In genomic region chr7:128867241-128867640, GRCh38 we compare ENCODE assay signal across 18 cellular contexts. TPM values are rescaled to one million over a fixed set of nuclear protein-coding genes. Genes with fewer than 3 reads are reported as not detected.
"Had no signal": no experiment of that assay in that cellular context is flagged by ENCODE, and none has a peak within 500 bp of the region (broad histone marks: within the 10 kb centered on the region; RNA-seq: fewer than 3 reads in every experiment).

No MANE protein-coding gene starts in this region.

- H3K4me3 ChIP-seq: hepatocyte, left ventricle myocardium inferior, right atrium auricular region, skin epidermis, thyroid gland had no signal

- H3K4me3 Mint-ChIP-seq: activated CD4-positive, alpha-beta T cell treated with anti-CD3 and anti-CD28 coated beads, Interleukin-2, amount 10 ng/mL, durations not matched to agents 7 days and 5 days; dendritic cell treated with granulocyte-macrophage colony-stimulating factor and Interleukin-4, amounts not matched to agents 40 ng/mL and 50 ng/mL, for 4 days; memory B cell had no signal

- ATAC-seq: natural killer cell; stimulated activated naive B cell treated with anti-CD40 and anti-IgM and Interleukin-4, amounts not matched to agents 10 μg/mL and 1 μg/mL and 100 μg/mL, for 72 hours had no signal

- H3K9me3 ChIP-seq: left ventricle myocardium inferior, right atrium auricular region, thyroid gland had no signal

- H3K9me3 Mint-ChIP-seq: activated CD4-positive, alpha-beta T cell treated with anti-CD3 and anti-CD28 coated beads, Interleukin-2, amount 10 ng/mL, durations not matched to agents 7 days and 5 days; dendritic cell treated with granulocyte-macrophage colony-stimulating factor and Interleukin-4, amounts not matched to agents 40 ng/mL and 50 ng/mL, for 4 days; memory B cell; natural killer cell; stimulated activated naive B cell treated with anti-CD40 and anti-IgM and Interleukin-4, amounts not matched to agents 10 μg/mL and 1 μg/mL and 100 μg/mL, for 72 hours had no signal

- H3K36me3 Mint-ChIP-seq: natural killer cell had no signal

- H3K27me3 ChIP-seq: right atrium auricular region, thyroid gland had no signal

- H3K27ac Mint-ChIP-seq: activated CD4-positive, alpha-beta T cell treated with anti-CD3 and anti-CD28 coated beads, Interleukin-2, amount 10 ng/mL, durations not matched to agents 7 days and 5 days; dendritic cell treated with granulocyte-macrophage colony-stimulating factor and Interleukin-4, amounts not matched to agents 40 ng/mL and 50 ng/mL, for 4 days; memory B cell; natural killer cell; progenitor cell of endocrine pancreas; stimulated activated naive B cell treated with anti-CD40 and anti-IgM and Interleukin-4, amounts not matched to agents 10 μg/mL and 1 μg/mL and 100 μg/mL, for 72 hours had no signal

- DNase-seq: activated CD4-positive, alpha-beta T cell treated with anti-CD3 and anti-CD28 coated beads, Interleukin-2, amount 10 ng/mL, durations not matched to agents 7 days and 5 days; activated naive CD4-positive, alpha-beta T cell treated with Interleukin-2 at 50 U/mL for 16 hours; anterior cingulate cortex; effector memory CD4-positive, alpha-beta T cell; left ventricle myocardium inferior; natural killer cell; occipital lobe; stimulated activated CD4-positive, alpha-beta T cell treated with anti-CD3 and anti-CD28 coated beads, Interleukin-15, amount 100 ng/mL, for 24 hours; stimulated activated CD4-positive, alpha-beta T cell treated with anti-CD3 and anti-CD28 coated beads, Interleukin-4, amount 100 ng/mL, for 1 hour; stimulated activated naive B cell treated with anti-CD40 and anti-IgM and Interleukin-4, amounts not matched to agents 10 μg/mL and 1 μg/mL and 100 μg/mL, for 72 hours; thyroid gland had no signal

- H3K27ac ChIP-seq: hepatocyte, left ventricle myocardium inferior, right atrium auricular region, thyroid gland had no signal

RNA-seq across cellular contexts. Expression of gene FLNC, which starts 37.0 kb away (rescaled TPM):
- total RNA-seq: activated CD4-positive, alpha-beta T cell treated with anti-CD3 and anti-CD28 coated beads, Interleukin-2, amount 10 ng/mL, durations not matched to agents 7 days and 5 days had no signal

RNA-seq across cellular contexts. Expression of gene KCP, which starts 43.3 kb away (rescaled TPM):
- total RNA-seq: right atrium auricular region had no signal
- polyA plus RNA-seq: keratinocyte had no signal
